ENCODE assay signal across 1 cellular context in the genomic region with DNA sequence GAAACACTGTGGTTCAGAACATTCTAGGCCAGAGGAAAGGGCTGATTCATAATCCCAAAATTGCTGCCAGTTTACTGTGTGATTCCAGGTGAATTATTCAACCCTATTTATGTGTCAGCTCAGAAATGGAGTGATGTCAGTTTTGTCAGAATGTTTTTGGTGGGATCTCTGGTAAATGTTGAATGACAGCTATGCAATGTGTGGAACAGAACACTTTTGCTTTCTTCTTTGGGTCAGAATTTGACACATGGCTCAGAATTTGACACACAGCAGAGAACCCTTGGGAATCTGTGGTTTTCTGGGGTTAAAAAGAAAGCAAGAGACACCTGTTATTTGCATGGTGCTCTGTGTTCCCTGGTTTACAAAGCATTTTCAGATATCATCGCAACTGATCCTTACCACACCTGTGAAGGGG.
TF ChIP-seq lines count a peak whose summit lies in the region.

No MANE protein-coding gene starts in this region.

TF ChIP-seq in HepG2, 621 proteins besides CTCF, POLR2A, EP300 and RAD21 (continued from another document):
- TF ChIP-seq HNF1A (IDR thresholded peaks at IDR 0.05; ENCODE audit: low read depth) (no peak), HNF1A (CRISPR knock-in tag; IDR thresholded peaks at IDR 0.05; ENCODE audit: borderline replicate concordance) (no peak), ZNF18 (CRISPR knock-in tag; IDR thresholded peaks at IDR 0.05; ENCODE audit: insufficient replicate concordance) (no peak)
- TF ChIP-seq, protein P1, sequence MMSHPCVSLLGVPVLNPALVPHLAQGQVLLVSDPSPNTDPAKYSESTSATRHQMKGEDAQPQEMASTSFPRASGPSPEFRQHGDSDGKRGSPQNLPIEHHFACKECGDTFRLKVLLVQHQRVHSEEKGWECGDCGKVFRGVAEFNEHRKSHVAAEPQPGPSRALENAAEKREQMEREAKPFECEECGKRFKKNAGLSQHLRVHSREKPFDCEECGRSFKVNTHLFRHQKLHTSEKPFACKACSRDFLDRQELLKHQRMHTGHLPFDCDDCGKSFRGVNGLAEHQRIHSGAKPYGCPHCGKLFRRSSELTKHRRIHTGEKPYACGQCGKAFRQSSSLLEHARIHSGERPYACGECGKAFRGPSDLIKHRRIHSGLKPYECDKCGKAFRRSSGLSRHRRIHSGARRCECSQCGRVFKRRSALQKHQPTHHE (CRISPR knock-in tag; IDR thresholded peaks at IDR 0.05; ENCODE audit: borderline replicate concordance): no peak
